In genomic region chrX:77901506-77901905, GRCh38 we compare ENCODE assay signal across 16 cellular contexts. TPM values are rescaled to one million over a fixed set of nuclear protein-coding genes. Genes with fewer than 3 reads are reported as not detected.
DNase-seq lines count a peak whose midpoint lies in the region; ATAC-seq and FAIRE-seq lines count a peak whose summit lies in the region.
"Had no signal": no experiment of that assay in that cellular context is flagged by ENCODE, and none has a peak within 500 bp of the region (broad histone marks: within the 10 kb centered on the region; RNA-seq: fewer than 3 reads in every experiment).

No MANE protein-coding gene starts in this region.

- 60 to 77% (median 75%) methylated on average over 5 of the region's 5 CpGs for WGBS in small intestine, 3 donors

- H3K36me3 ChIP-seq in HUES48 (ENCODE audit: control insufficient read depth, insufficient read depth, low read length) (peaks cover 29% of the 10 kb centered on the region), small intestine (ENCODE audit: control insufficient read depth in 2 of 2, insufficient read depth in 2 of 2, low read length in 2 of 2) (no peaks in the 10 kb centered on the region)

- POLR2A ChIA-PET in naive thymus-derived CD8-positive, alpha-beta T cell (lab: Charles Lee) = interaction anchor here (3.3 kb wide), 1 partner anchor 8 kb away, joined by 27 read pairs; the partner anchor contains the start of gene ATP7A

- no peaks in the 10 kb centered on the region for H3K9me3 Mint-ChIP-seq in T-helper 1 cell treated with Interleukin-12 subunit alpha and Interleukin-12 subunit beta and Interleukin-4 antibody, amounts not matched to agents 30 μg/mL and 1 μg/mL, for 36 hours
- no peaks in the 10 kb centered on the region for H3K9me3 Mint-ChIP-seq in activated naive CD8-positive, alpha-beta T cell treated with anti-CD3 and anti-CD28 coated beads for 36 hours
- H3K9me3 Mint-ChIP-seq in naive thymus-derived CD8-positive, alpha-beta T cell = peaks cover 0 to 2% (median 0%) of the 10 kb centered on the region in 9 donors

- peak overlapping the region; percentile 21 for H3K4me3 Mint-ChIP-seq in T-helper 1 cell treated with Interleukin-12 subunit alpha and Interleukin-12 subunit beta and Interleukin-4 antibody, amounts not matched to agents 30 μg/mL and 1 μg/mL, for 36 hours
- H3K4me3 Mint-ChIP-seq in activated naive CD8-positive, alpha-beta T cell treated with anti-CD3 and anti-CD28 coated beads for 36 hours = peak overlapping the region; percentile 96
- peak overlapping the region; percentile 14 to 98 (median 74) for H3K4me3 Mint-ChIP-seq in naive thymus-derived CD8-positive, alpha-beta T cell

- H3K4me3 ChIP-seq in HUES48 (ENCODE audit: low read depth, low read length) (peak overlapping the region; percentile 26; the same call in 1 of the 2 replicates), small intestine (ENCODE audit: low read depth in 1 of 2, low read length in 2 of 2) (no peak overlapping the region)

- H3K4me1 Mint-ChIP-seq in T-helper 1 cell treated with Interleukin-12 subunit alpha and Interleukin-12 subunit beta and Interleukin-4 antibody, amounts not matched to agents 30 μg/mL and 1 μg/mL, for 36 hours (ENCODE audit: low read depth) = peaks cover 12% of the 10 kb centered on the region
- peaks cover 10% of the 10 kb centered on the region for H3K4me1 Mint-ChIP-seq in activated naive CD8-positive, alpha-beta T cell treated with anti-CD3 and anti-CD28 coated beads for 36 hours
- H3K4me1 Mint-ChIP-seq in naive thymus-derived CD8-positive, alpha-beta T cell = peaks cover 0 to 32% (median 15%) of the 10 kb centered on the region in 4 donors

- no peak for DNase-seq in T-helper 1 cell
- no peak for DNase-seq in activated naive CD8-positive, alpha-beta T cell treated with anti-CD3 and anti-CD28 coated beads for 36 hours
- DNase-seq in naive thymus-derived CD8-positive, alpha-beta T cell = no peak
- DNase-seq in small intestine = no peak
- no peak for DNase-seq in HCEC 1CT
- DNase-seq: activated CD4-positive, CD25-positive, alpha-beta regulatory T cell treated with anti-CD3 and anti-CD28 coated beads, Interleukin-2, amount 50 U/mL, for 72 hours; amniotic stem cell; DMS79; effector CD8-positive, alpha-beta T cell; MV-4-11; NCI-H524 treated with DMSO at 0.1 percent for 48 hours; SHP77 had no signal

- no peak for ATAC-seq in naive thymus-derived CD8-positive, alpha-beta T cell
- no peak for ATAC-seq in HG03175 (IDR thresholded peaks at IDR 0.05; ENCODE audit: unreplicated experiment)

- no peak for FAIRE-seq in small intestine (lab: Jason Lieb, UNC)

- H3K36me3 Mint-ChIP-seq in T-helper 1 cell treated with Interleukin-12 subunit alpha and Interleukin-12 subunit beta and Interleukin-4 antibody, amounts not matched to agents 30 μg/mL and 1 μg/mL, for 36 hours (ENCODE audit: low read depth) = peaks cover 14% of the 10 kb centered on the region
- H3K36me3 Mint-ChIP-seq in activated naive CD8-positive, alpha-beta T cell treated with anti-CD3 and anti-CD28 coated beads for 36 hours = peaks cover 25% of the 10 kb centered on the region
- H3K36me3 Mint-ChIP-seq in naive thymus-derived CD8-positive, alpha-beta T cell = peaks cover 0 to 39% (median 6%) of the 10 kb centered on the region in 3 donors

- H3K27me3 ChIP-seq in HUES48 (ENCODE audit: control insufficient read depth, insufficient read depth, low read length) (no peaks in the 10 kb centered on the region), small intestine (ENCODE audit: control insufficient read depth in 2 of 2, insufficient read depth in 2 of 2, low read length in 2 of 2) (no peaks in the 10 kb centered on the region)

- H3K9ac ChIP-seq in HUES48 (ENCODE audit: low read depth, low read length) = no peak overlapping the region

- no peak overlapping the region for H3K27ac Mint-ChIP-seq in T-helper 1 cell treated with Interleukin-12 subunit alpha and Interleukin-12 subunit beta and Interleukin-4 antibody, amounts not matched to agents 30 μg/mL and 1 μg/mL, for 36 hours
- peak overlapping the region; percentile 46 for H3K27ac Mint-ChIP-seq in activated naive CD8-positive, alpha-beta T cell treated with anti-CD3 and anti-CD28 coated beads for 36 hours
- peak overlapping the region in 6 of 10 donors; percentile 36 to 96 (median 72) for H3K27ac Mint-ChIP-seq in naive thymus-derived CD8-positive, alpha-beta T cell

- H3K4me1 ChIP-seq in HUES48 (ENCODE audit: control insufficient read depth, insufficient read depth, low read length) (no peaks in the 10 kb centered on the region), small intestine (ENCODE audit: control insufficient read depth in 2 of 2, insufficient read depth in 1 of 2, low read depth in 1 of 2, low read length in 1 of 2) (no peaks in the 10 kb centered on the region)

- no peak overlapping the region for H3K27ac ChIP-seq in HUES48 (ENCODE audit: low read depth, low read length)
- H3K27ac ChIP-seq in small intestine (ENCODE audit: low read depth in 1 of 2, low read length in 1 of 2) = no peak overlapping the region
- H3K27ac ChIP-seq: 22Rv1 had no signal

- no peaks in the 10 kb centered on the region for H3K27me3 Mint-ChIP-seq in T-helper 1 cell treated with Interleukin-12 subunit alpha and Interleukin-12 subunit beta and Interleukin-4 antibody, amounts not matched to agents 30 μg/mL and 1 μg/mL, for 36 hours (ENCODE audit: low read depth)
- H3K27me3 Mint-ChIP-seq in activated naive CD8-positive, alpha-beta T cell treated with anti-CD3 and anti-CD28 coated beads for 36 hours = no peaks in the 10 kb centered on the region
- H3K27me3 Mint-ChIP-seq in naive thymus-derived CD8-positive, alpha-beta T cell = no peaks in the 10 kb centered on the region

- peaks cover 25% of the 10 kb centered on the region for H3K9me3 ChIP-seq in HUES48 (ENCODE audit: control insufficient read depth, insufficient read depth, low read length)
- H3K9me3 ChIP-seq in small intestine (ENCODE audit: control insufficient read depth, low read depth) = no peaks in the 10 kb centered on the region

RNA-seq across cellular contexts. Expression of gene COX7B, which starts 2.2 kb away (rescaled TPM):
- total RNA-seq in activated naive CD8-positive, alpha-beta T cell treated with anti-CD3 and anti-CD28 coated beads for 36 hours = 100 to 1,000 TPM; 341 to 345 TPM
- 100 to 1,000 TPM; 119 to 121 TPM for total RNA-seq in naive thymus-derived CD8-positive, alpha-beta T cell
- 100 to 1,000 TPM; 370 to 445 (median 402) TPM for polyA plus RNA-seq in naive thymus-derived CD8-positive, alpha-beta T cell
- 1,000 to 10,000 TPM; 1,257 to 2,345 (median 1,703) TPM for polyA plus RNA-seq in small intestine

RNA-seq across cellular contexts. Expression of gene MAGT1, which starts 6.3 kb away (rescaled TPM):
- total RNA-seq in activated naive CD8-positive, alpha-beta T cell treated with anti-CD3 and anti-CD28 coated beads for 36 hours = 10 to 100 TPM; 37.5 to 41.3 TPM
- total RNA-seq in naive thymus-derived CD8-positive, alpha-beta T cell = 10 to 100 TPM; 25.9 to 35.0 TPM
- polyA plus RNA-seq in naive thymus-derived CD8-positive, alpha-beta T cell = 10 to 100 TPM; 35.2 to 45.9 (median 42.2) TPM
- 10 to 100 TPM in 1 of 3 donors, 1 to 10 TPM in 2; 9.2 to 36.4 (median 9.7) TPM for polyA plus RNA-seq in small intestine

RNA-seq across cellular contexts. Expression of gene ATP7A, which starts 9.0 kb away (rescaled TPM):
- 1 to 10 TPM; 6.4 to 7.0 TPM for total RNA-seq in activated naive CD8-positive, alpha-beta T cell treated with anti-CD3 and anti-CD28 coated beads for 36 hours
- total RNA-seq in naive thymus-derived CD8-positive, alpha-beta T cell = 10 to 100 TPM; 13.2 to 13.8 TPM
- polyA plus RNA-seq in naive thymus-derived CD8-positive, alpha-beta T cell = 1 to 10 TPM; 5.1 to 7.0 (median 5.8) TPM
- polyA plus RNA-seq in small intestine = 1 to 10 TPM in 2 of 3 donors, under 1 TPM in 1; 0.81 to 2.3 (median 1.3) TPM

Comparison
In these comparisons a context has a peak if more than half of its experiments do, and no peak if none do; other contexts are left out.
1. H3K4me3 Mint-ChIP-seq: peak in every context shown above with its lines; median percentile 96 in activated naive CD8-positive, alpha-beta T cell treated with anti-CD3 and anti-CD28 coated beads for 36 hours; 74 in naive thymus-derived CD8-positive, alpha-beta T cell; 21 in T-helper 1 cell treated with Interleukin-12 subunit alpha and Interleukin-12 subunit beta and Interleukin-4 antibody, amounts not matched to agents 30 μg/mL and 1 μg/mL, for 36 hours.